ENCODE assay signal across 1 cellular context in the genomic region with DNA sequence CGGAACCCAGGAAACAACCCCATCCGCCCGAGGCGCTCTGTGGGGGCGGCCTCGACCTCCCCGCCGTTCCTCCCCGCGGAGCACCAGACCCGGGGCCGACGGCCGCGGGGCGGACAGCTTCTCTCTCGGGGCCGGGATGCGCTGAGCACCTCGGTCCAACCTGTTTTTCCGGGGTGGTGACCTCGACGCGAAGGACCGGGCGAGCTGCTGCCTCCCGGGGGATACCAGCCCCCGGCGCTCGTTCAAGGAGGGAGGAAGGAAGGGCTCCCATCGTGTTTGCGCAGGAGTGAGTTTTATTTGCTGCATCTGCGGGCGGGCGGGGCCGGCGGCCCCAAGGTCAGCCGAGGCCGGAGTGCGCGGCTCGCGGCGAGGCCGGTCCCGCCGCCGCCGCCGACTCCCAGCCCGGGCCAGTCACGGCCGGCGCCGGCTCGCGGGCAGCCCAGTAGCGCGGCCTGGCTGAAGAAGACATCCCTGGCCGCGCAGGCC.
TF ChIP-seq lines count a peak whose summit lies in the region.

No MANE protein-coding gene starts in this region.

TF ChIP-seq in GM23338, 12 proteins besides CTCF, POLR2A, EP300 and RAD21 (continued from another document):
- TF ChIP-seq ZNF462 (CRISPR knock-in tag; IDR thresholded peaks at IDR 0.05) (no peak), STAT1 (IDR thresholded peaks at IDR 0.05; ENCODE audit: unreplicated experiment) (no peak), ZNF114 (CRISPR knock-in tag; IDR thresholded peaks at IDR 0.05) (no peak)
